22 cellular contexts compared by ENCODE assay signal in the genomic region with DNA sequence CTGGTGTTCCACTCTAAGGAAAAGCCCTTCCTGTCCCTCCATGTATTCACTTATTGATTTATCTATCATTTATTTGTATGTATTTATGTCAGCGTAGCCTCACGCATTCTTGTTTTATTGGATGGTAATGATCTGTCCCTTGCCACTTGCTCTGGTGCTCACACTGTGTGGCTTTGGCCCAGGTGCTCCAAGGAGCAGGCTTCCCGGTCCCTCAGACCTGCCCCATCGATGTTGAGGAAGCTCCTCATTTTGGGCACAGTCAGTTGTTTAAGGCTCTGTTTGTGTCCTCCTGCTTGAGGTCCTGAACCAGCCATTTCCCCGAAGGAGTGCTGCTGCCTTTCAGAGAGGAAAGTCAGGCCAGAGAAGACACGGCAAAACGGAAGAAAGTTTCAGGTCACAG.
"Had no signal": no experiment of that assay in that cellular context is flagged by ENCODE, and none has a peak within 500 bp of the region (broad histone marks: within the 10 kb centered on the region; RNA-seq: fewer than 3 reads in every experiment).

No MANE protein-coding gene starts in this region.

- H3K4me1 Mint-ChIP-seq: nephron, neural crest cell had no signal

- H3K9me3 Mint-ChIP-seq: immature natural killer cell; neural crest cell; stimulated activated effector memory CD8-positive, alpha-beta T cell treated with anti-CD3 and anti-CD28 coated beads, Interleukin-12 subunit alpha, Interleukin-12 subunit beta, amount 100 ng/mL, for 72 hours; stimulated activated naive CD8-positive, alpha-beta T cell treated with anti-CD3 and anti-CD28 coated beads, Interleukin-15, Interleukin-2, amounts not matched to agents 100 ng/mL and 50 ng/mL, for 24 hours had no signal

- ATAC-seq: left colon; left lung; mucosa of descending colon; naive thymus-derived CD8-positive, alpha-beta T cell; right lobe of liver had no signal

- H3K4me3 Mint-ChIP-seq: immature natural killer cell; naive thymus-derived CD8-positive, alpha-beta T cell; nephron; neural crest cell; stimulated activated effector memory CD8-positive, alpha-beta T cell treated with anti-CD3 and anti-CD28 coated beads, Interleukin-12 subunit alpha, Interleukin-12 subunit beta, amount 100 ng/mL, for 72 hours; stimulated activated naive CD8-positive, alpha-beta T cell treated with anti-CD3 and anti-CD28 coated beads, Interleukin-15, Interleukin-2, amounts not matched to agents 100 ng/mL and 50 ng/mL, for 24 hours had no signal

- H3K27ac Mint-ChIP-seq: nephron; progenitor cell of endocrine pancreas; stimulated activated effector memory CD8-positive, alpha-beta T cell treated with anti-CD3 and anti-CD28 coated beads, Interleukin-12 subunit alpha, Interleukin-12 subunit beta, amount 100 ng/mL, for 72 hours; stimulated activated naive CD8-positive, alpha-beta T cell treated with anti-CD3 and anti-CD28 coated beads, Interleukin-15, Interleukin-2, amounts not matched to agents 100 ng/mL and 50 ng/mL, for 24 hours had no signal

- H3K36me3 Mint-ChIP-seq: immature natural killer cell; naive thymus-derived CD8-positive, alpha-beta T cell; stimulated activated effector memory CD8-positive, alpha-beta T cell treated with anti-CD3 and anti-CD28 coated beads, Interleukin-12 subunit alpha, Interleukin-12 subunit beta, amount 100 ng/mL, for 72 hours had no signal

- DNase-seq: hypothalamus; immature natural killer cell; kidney; left colon; left lung; lower lobe of right lung; mammary epithelial cell; mesenchymal stem cell; midbrain; mucosa of descending colon; occipital lobe; stimulated activated CD4-positive, alpha-beta T cell treated with anti-CD3 and anti-CD28 coated beads, Interleukin-4, amount 100 ng/mL, for 24 hours; stimulated activated naive CD4-positive, alpha-beta T cell; trophoblast cell; upper lobe of right lung had no signal
